Comparison of ENCODE assay signal across 2 cellular contexts in genomic region chr22:21758056-21758455, GRCh38.
TF ChIP-seq lines count a peak whose summit lies in the region.

No MANE protein-coding gene starts in this region.

TF ChIP-seq in IMR-90, 13 proteins besides CTCF, POLR2A, EP300 and RAD21:
- no peak for TF ChIP-seq BHLHE40 (IDR thresholded peaks at IDR 0.05; ENCODE audit: low read depth, low read length)
- TF ChIP-seq ELK1 (IDR thresholded peaks at IDR 0.05; ENCODE audit: borderline replicate concordance, low read depth, low read length): no peak
- TF ChIP-seq FOS (IDR thresholded peaks at IDR 0.05; ENCODE audit: low read depth, low read length): no peak
- TF ChIP-seq CHD1 (IDR thresholded peaks at IDR 0.05; ENCODE audit: low read depth, low read length): no peak
- no peak for TF ChIP-seq MAZ (IDR thresholded peaks at IDR 0.05; ENCODE audit: borderline replicate concordance, low read depth, low read length)
- TF ChIP-seq NFE2L2 (IDR thresholded peaks at IDR 0.05; ENCODE audit: low read depth, low read length): no peak
- TF ChIP-seq RCOR1 (IDR thresholded peaks at IDR 0.05; ENCODE audit: insufficient replicate concordance, low read length): no peak
- no peak for TF ChIP-seq SMC3 (IDR thresholded peaks at IDR 0.05; ENCODE audit: low read depth, low read length)
- TF ChIP-seq CEBPB (IDR thresholded peaks at IDR 0.05; ENCODE audit: low read depth, low read length): no peak
- TF ChIP-seq MXI1 (IDR thresholded peaks at IDR 0.05; ENCODE audit: borderline replicate concordance, low read depth, low read length): no peak
- no peak for TF ChIP-seq MAFK (IDR thresholded peaks at IDR 0.05; ENCODE audit: low read depth, low read length)
- no peak for TF ChIP-seq USF2 (IDR thresholded peaks at IDR 0.05; ENCODE audit: low read depth, low read length)
- no peak for TF ChIP-seq RFX5 (IDR thresholded peaks at IDR 0.05; ENCODE audit: low read depth, low read length)

TF ChIP-seq in endothelial cell of umbilical vein, 7 proteins besides CTCF, POLR2A, EP300 and RAD21:
- TF ChIP-seq POLR2AphosphoS5 (IDR thresholded peaks at IDR 0.05; ENCODE audit: insufficient read depth, low read depth, low read length) (no peak), EZH2 (IDR thresholded peaks at IDR 0.05; ENCODE audit: borderline replicate concordance, low read depth, low read length, severe bottlenecking) (no peak), MAX (IDR thresholded peaks at IDR 0.05; ENCODE audit: insufficient read depth, insufficient read length) (no peak), JUN (IDR thresholded peaks at IDR 0.05; ENCODE audit: borderline replicate concordance, insufficient read depth, insufficient read length, low read depth) (no peak), GATA2 (IDR thresholded peaks at IDR 0.05; ENCODE audit: insufficient read depth, insufficient read length, low read depth, low read length) (no peak), FOS (IDR thresholded peaks at IDR 0.05; ENCODE audit: borderline replicate concordance, insufficient read depth, low read length) (no peak), MYC (IDR thresholded peaks at IDR 0.05; ENCODE audit: low read depth, low read length) (no peak)
